In the genomic region with DNA sequence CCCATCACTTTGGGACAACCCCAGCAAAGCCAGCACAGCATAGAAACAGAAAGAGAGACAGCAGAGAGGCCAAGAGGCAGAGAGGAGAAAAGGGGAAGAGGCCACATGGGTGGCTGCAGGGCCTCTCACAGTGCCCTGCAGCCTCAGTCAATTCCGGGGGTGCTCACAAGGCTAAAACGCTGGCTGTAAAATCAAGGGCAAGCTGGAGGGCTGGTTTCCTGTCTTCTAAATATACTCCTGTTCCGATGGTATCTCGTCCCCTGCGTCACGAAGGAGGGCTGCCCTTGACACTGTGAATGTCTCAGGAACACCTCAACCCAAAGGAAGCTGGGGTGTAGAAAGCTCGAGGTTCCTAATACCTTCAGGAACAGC, we compare ENCODE assay signal across 8 cellular contexts.
DNase-seq lines count a peak whose midpoint lies in the region; ATAC-seq and TF ChIP-seq lines count a peak whose summit lies in the region.

No MANE protein-coding gene starts in this region.

- CTCF ChIA-PET in activated CD8-positive, alpha-beta T cell treated with anti-CD3 and anti-CD28 coated beads, Interleukin-2, amount 10 ng/mL, durations not matched to agents 7 days and 5 days (lab: Charles Lee), result interaction anchor here (0.7 to 1.8 kb wide), 5 partner anchors 18 to 44 kb away, joined by 3 to 16 read pairs (median 5); no protein-coding TSS in a partner anchor

- peak; percentile 33 for DNase-seq in EH (ENCODE audit: low read depth)
- peak; percentile 96 for DNase-seq in KBM-7
- DNase-seq in activated CD8-positive, alpha-beta T cell treated with anti-CD3 and anti-CD28 coated beads, Interleukin-2, amount 10 ng/mL, durations not matched to agents 7 days and 5 days, result peak; percentile 85
- no peak for DNase-seq in right lobe of liver
- no peak for DNase-seq in NCI-H510A (lab: John Stamatoyannopoulos, UW)
- DNase-seq in AG08395 (ENCODE audit: low spot score), result no peak

- peaks cover 16% of the 10 kb centered on the region for H3K9me3 Mint-ChIP-seq in activated CD8-positive, alpha-beta T cell treated with anti-CD3 and anti-CD28 coated beads, Interleukin-2, amount 10 ng/mL, durations not matched to agents 7 days and 5 days (ENCODE audit: insufficient read depth)
- peaks cover 6% of the 10 kb centered on the region for H3K9me3 Mint-ChIP-seq in stimulated activated naive CD8-positive, alpha-beta T cell treated with anti-CD3 and anti-CD28 coated beads, Interleukin-15, Interleukin-2, amounts not matched to agents 100 ng/mL and 50 ng/mL, for 24 hours

- H3K36me3 Mint-ChIP-seq in activated CD8-positive, alpha-beta T cell treated with anti-CD3 and anti-CD28 coated beads, Interleukin-2, amount 10 ng/mL, durations not matched to agents 7 days and 5 days (ENCODE audit: low read depth), result peaks cover 45% of the 10 kb centered on the region
- peaks cover 5% of the 10 kb centered on the region for H3K36me3 Mint-ChIP-seq in stimulated activated naive CD8-positive, alpha-beta T cell treated with anti-CD3 and anti-CD28 coated beads, Interleukin-15, Interleukin-2, amounts not matched to agents 100 ng/mL and 50 ng/mL, for 24 hours (ENCODE audit: low read depth)

- intact Hi-C loops in right lobe of liver (cut with DNase I), result no loop called here

- ATAC-seq in GM21381 (IDR thresholded peaks at IDR 0.05; ENCODE audit: unreplicated experiment) (peak; percentile 62), right lobe of liver (peak; percentile 69 to 77 (median 74))
- ATAC-seq in activated CD8-positive, alpha-beta T cell treated with anti-CD3 and anti-CD28 coated beads, Interleukin-2, amount 10 ng/mL, durations not matched to agents 7 days and 5 days, result peak; percentile 87

- 57% methylated on average over 6 of the region's 7 CpGs for WGBS in right lobe of liver (ENCODE audit: insufficient coverage, low coverage, low lambda C conversion rate, missing lambda C conversion rate)

- no peaks in the 10 kb centered on the region for H3K9me3 ChIP-seq in right lobe of liver

- H3K4me1 Mint-ChIP-seq in activated CD8-positive, alpha-beta T cell treated with anti-CD3 and anti-CD28 coated beads, Interleukin-2, amount 10 ng/mL, durations not matched to agents 7 days and 5 days (ENCODE audit: low read depth), result peaks cover 89% of the 10 kb centered on the region
- peaks cover 89% of the 10 kb centered on the region for H3K4me1 Mint-ChIP-seq in stimulated activated naive CD8-positive, alpha-beta T cell treated with anti-CD3 and anti-CD28 coated beads, Interleukin-15, Interleukin-2, amounts not matched to agents 100 ng/mL and 50 ng/mL, for 24 hours (ENCODE audit: low read depth)

- peak overlapping the region in 1 of 3 donors; percentile 22 for H3K27ac ChIP-seq in right lobe of liver

- no peak for TF ChIP-seq CTCF in right lobe of liver (IDR thresholded peaks at IDR 0.05)

- no peaks in the 10 kb centered on the region for H3K4me1 ChIP-seq in right lobe of liver

- peak overlapping the region; percentile 90 for H3K27ac Mint-ChIP-seq in activated CD8-positive, alpha-beta T cell treated with anti-CD3 and anti-CD28 coated beads, Interleukin-2, amount 10 ng/mL, durations not matched to agents 7 days and 5 days
- peak overlapping the region; percentile 90 for H3K27ac Mint-ChIP-seq in stimulated activated naive CD8-positive, alpha-beta T cell treated with anti-CD3 and anti-CD28 coated beads, Interleukin-15, Interleukin-2, amounts not matched to agents 100 ng/mL and 50 ng/mL, for 24 hours

- no peaks in the 10 kb centered on the region for H3K36me3 ChIP-seq in right lobe of liver

- H3K27me3 ChIP-seq in right lobe of liver, result no peaks in the 10 kb centered on the region

- TF ChIP-seq POLR2A in right lobe of liver (IDR thresholded peaks at IDR 0.05), result no peak

- H3K27me3 Mint-ChIP-seq in activated CD8-positive, alpha-beta T cell treated with anti-CD3 and anti-CD28 coated beads, Interleukin-2, amount 10 ng/mL, durations not matched to agents 7 days and 5 days (ENCODE audit: low read depth), result no peaks in the 10 kb centered on the region
- H3K27me3 Mint-ChIP-seq in stimulated activated naive CD8-positive, alpha-beta T cell treated with anti-CD3 and anti-CD28 coated beads, Interleukin-15, Interleukin-2, amounts not matched to agents 100 ng/mL and 50 ng/mL, for 24 hours, result no peaks in the 10 kb centered on the region

- in situ Hi-C loops in KBM-7 (cut with MboI; ENCODE audit: low pct_unique_long_range_greater_than_20kb, low sequenced_read_pairs), result no loop called here

- no peak overlapping the region for H3K4me3 ChIP-seq in right lobe of liver

- POLR2A ChIA-PET in activated CD8-positive, alpha-beta T cell treated with anti-CD3 and anti-CD28 coated beads, Interleukin-2, amount 10 ng/mL, durations not matched to agents 7 days and 5 days (lab: Charles Lee), result interaction anchor here (0.6 to 2.4 kb wide), 7 partner anchors 22 to 167 kb away, joined by 3 to 17 read pairs (median 5); no protein-coding TSS in a partner anchor

- peak overlapping the region; percentile 50 for H3K4me3 Mint-ChIP-seq in activated CD8-positive, alpha-beta T cell treated with anti-CD3 and anti-CD28 coated beads, Interleukin-2, amount 10 ng/mL, durations not matched to agents 7 days and 5 days
- H3K4me3 Mint-ChIP-seq in stimulated activated naive CD8-positive, alpha-beta T cell treated with anti-CD3 and anti-CD28 coated beads, Interleukin-15, Interleukin-2, amounts not matched to agents 100 ng/mL and 50 ng/mL, for 24 hours, result peak overlapping the region; percentile 62

Comparison
In these comparisons a context has a peak if more than half of its experiments do, and no peak if none do; other contexts are left out.
1. DNase-seq: peak in EH (single experiment), KBM-7 (single experiment) and activated CD8-positive, alpha-beta T cell treated with anti-CD3 and anti-CD28 coated beads, Interleukin-2, amount 10 ng/mL, durations not matched to agents 7 days and 5 days (single experiment); none in right lobe of liver (0 of 3), NCI-H510A (single experiment) and AG08395 (single experiment).
2. Peak in every context shown above with its lines, with median percentiles within 50 percentile points of each other: ATAC-seq.